1 cellular context compared by ENCODE assay signal in genomic region chr3:146326875-146327543, GRCh38.
TF ChIP-seq lines count a peak whose summit lies in the region.

No MANE protein-coding gene starts in this region.

TF ChIP-seq in HCT116, 20 proteins besides CTCF, POLR2A, EP300 and RAD21 (continued from another document):
- TF ChIP-seq ZFX (IDR thresholded peaks at IDR 0.05) = no peak
- no peak for TF ChIP-seq CEBPB (IDR thresholded peaks at IDR 0.05; ENCODE audit: low read depth)
- no peak for TF ChIP-seq SP1 (IDR thresholded peaks at IDR 0.05; ENCODE audit: low read depth)
- no peak for TF ChIP-seq REST (IDR thresholded peaks at IDR 0.05; ENCODE audit: low read depth)
